ENCODE assay signal across 8 cellular contexts in genomic region chr17:80544655-80545498, GRCh38. TPM values are rescaled to one million over a fixed set of nuclear protein-coding genes. Genes with fewer than 3 reads are reported as not detected.
DNase-seq lines count a peak whose midpoint lies in the region; ATAC-seq and TF ChIP-seq lines count a peak whose summit lies in the region.

Gene RPTOR, plus strand, starts transcription at chr17:80544838. Its CDS starts 792 bp downstream, at chr17:80545630.

- no peaks in the 10 kb centered on the region for H3K36me3 ChIP-seq in HAP-1 (replicated peaks)
- no peaks in the 10 kb centered on the region for H3K36me3 ChIP-seq in heart right ventricle
- no peaks in the 10 kb centered on the region for H3K36me3 ChIP-seq in tibial nerve

- H3K4me1 ChIP-seq in HAP-1: peaks cover 14% of the 10 kb centered on the region
- peaks cover 3 to 34% (median 27%) of the 10 kb centered on the region in 9 donors for H3K4me1 ChIP-seq in heart right ventricle
- H3K4me1 ChIP-seq in tibial nerve: peaks cover 0 to 45% (median 13%) of the 10 kb centered on the region in 4 donors

- peak; percentile 35 to 96 for TF ChIP-seq EP300 in tibial nerve (IDR thresholded peaks at IDR 0.05)

- 0 to 1% methylated on average over 49 of the region's 49 CpGs for WGBS in heart right ventricle, 2 donors
- 0 to 1% methylated on average over 38 to 45 of the region's 49 CpGs for WGBS in tibial nerve, 2 donors

- H3K9me3 ChIP-seq in HAP-1 (no peaks in the 10 kb centered on the region), heart right ventricle (no peaks in the 10 kb centered on the region), tibial nerve (no peaks in the 10 kb centered on the region)

- H3K27me3 ChIP-seq in HAP-1 (ENCODE audit: low read depth) (no peaks in the 10 kb centered on the region), heart right ventricle (peaks cover 0 to 27% (median 7%) of the 10 kb centered on the region in 7 donors), tibial nerve (no peaks in the 10 kb centered on the region)

- DNase-seq in DMS114 treated with DMSO at 0.1 percent for 48 hours (lab: John Stamatoyannopoulos, UW; ENCODE audit: unreplicated experiment) (peak; percentile 81), HAP-1 (ENCODE audit: low spot score in 2 of 2) (peak; percentile 86 to 95), NCI-H1436 treated with DMSO at 0.1 percent for 48 hours (lab: John Stamatoyannopoulos, UW) (peak; percentile 65), amniotic epithelial cell (ENCODE audit: low read depth) (peak; percentile 87), heart right ventricle (peak; percentile 89 to 92), pons (ENCODE audit: low spot score) (peak; percentile 88), tibial nerve (ENCODE audit: low spot score in 2 of 2) (peak; percentile 70 to 93)

- TF ChIP-seq CTCF in heart right ventricle (IDR thresholded peaks at IDR 0.05): no peak
- peak in 1 of 5 experiments; percentile 41 for TF ChIP-seq CTCF in tibial nerve (IDR thresholded peaks at IDR 0.05)

- intact Hi-C loops in T-helper 1 cell treated with Interleukin-12 subunit alpha and Interleukin-12 subunit beta and Interleukin-4 antibody, amounts not matched to agents 30 ng/mL and 1 ng/mL, for 36 hours (cut with micrococcal nuclease): loop anchor here (1.0 kb wide), 4 partner anchors 30 to 354 kb away; no protein-coding TSS in a partner anchor
- intact Hi-C loops in heart right ventricle (cut with DNase I): loop anchor here in 3 of 10 donors (10.0 kb wide), 2 partner anchors 90 to 220 kb away; no protein-coding TSS in a partner anchor

- H3K27ac ChIP-seq in heart right ventricle (peak within 1 kb of the TSS; percentile 12 to 90 (median 80)), tibial nerve (peak within 1 kb of the TSS; percentile 59 to 84 (median 74))

- H3K4me3 ChIP-seq in HAP-1 (peak within 1 kb of the TSS; percentile 86), heart right ventricle (peak within 1 kb of the TSS; percentile 83 to 99 (median 95)), tibial nerve (peak within 1 kb of the TSS; percentile 80 to 96 (median 84))

- TF ChIP-seq POLR2A in tibial nerve (IDR thresholded peaks at IDR 0.05): peak in 1 of 2 donors; percentile 21

- in situ Hi-C loops in HAP-1 (cut with MboI; ENCODE audit: low sequenced_read_pairs): no loop called here

- ATAC-seq in heart right ventricle: peak; percentile 97 to 100 (median 99)

RNA-seq across cellular contexts. Expression of gene RPTOR, which starts in this region (rescaled TPM):
- total RNA-seq in T-helper 1 cell treated with Interleukin-12 subunit alpha and Interleukin-12 subunit beta and Interleukin-4 antibody, amounts not matched to agents 30 ng/mL and 1 ng/mL, for 36 hours: 75.6 and 80.2 TPM in 2 replicates
- total RNA-seq in heart right ventricle (10 to 100 TPM; 21.6 to 30.3 (median 26.4) TPM), tibial nerve (10 to 100 TPM; 34.7 to 56.4 (median 40.1) TPM)
- 10 to 100 TPM in 1 of 2 donors, 1 to 10 TPM in 1; 7.9 to 13.5 TPM for polyA plus RNA-seq in heart right ventricle

Comparison
In these comparisons a context has a peak if more than half of its experiments do, and no peak if none do; other contexts are left out.
1. Peak in every context shown above with its lines: DNase-seq, ATAC-seq, H3K4me3 ChIP-seq and H3K27ac ChIP-seq.